Comparison of ENCODE assay signal across 12 cellular contexts in the genomic region with DNA sequence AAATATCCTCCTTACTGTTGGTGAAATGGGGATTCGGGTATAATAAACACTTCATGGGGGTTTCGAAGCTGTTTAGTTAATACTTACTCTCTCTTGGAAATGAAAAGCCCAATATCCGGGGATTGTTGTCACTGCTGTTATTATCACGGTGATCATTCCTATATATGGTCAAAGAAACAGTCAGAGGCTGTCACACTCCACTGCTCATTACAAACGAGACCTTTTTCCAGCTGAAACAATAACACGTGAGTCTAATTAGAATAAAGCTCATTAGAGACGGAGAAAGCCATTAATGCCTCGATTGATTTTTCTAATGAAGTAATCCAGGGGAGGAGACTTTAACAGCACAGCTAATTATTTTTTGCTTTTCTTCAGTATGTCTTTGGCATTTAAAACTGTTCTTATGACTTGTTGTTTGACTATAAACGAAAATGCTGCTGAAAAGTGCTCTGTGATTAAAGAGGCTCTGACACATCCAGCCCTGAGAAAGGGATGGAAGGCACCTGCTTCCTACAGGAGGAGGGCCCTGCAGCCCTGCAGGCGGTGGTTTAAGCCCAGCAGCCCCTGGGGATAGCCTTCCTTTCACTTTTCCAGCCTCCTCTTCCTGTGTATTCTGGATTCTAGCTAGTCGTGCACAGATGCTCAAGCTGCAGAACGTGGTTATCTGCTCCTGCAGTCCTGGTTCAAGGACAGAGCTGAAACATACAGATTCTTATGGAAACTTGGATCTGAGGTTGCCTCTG.
A peak's percentile ranks its signal among the peaks of the same experiment; 100 is the strongest.
DNase-seq lines count a peak whose midpoint lies in the region; ATAC-seq and TF ChIP-seq lines count a peak whose summit lies in the region.
"Had no signal": no experiment of that assay in that cellular context is flagged by ENCODE, and none has a peak within 500 bp of the region (broad histone marks: within the 10 kb centered on the region; RNA-seq: fewer than 3 reads in every experiment).

No MANE protein-coding gene starts in this region.

- TF ChIP-seq CTCF in neural cell (IDR thresholded peaks at IDR 0.05; ENCODE audit: poor library complexity, severe bottlenecking) = no peak

- DNase-seq in DMS53 (lab: John Stamatoyannopoulos, UW) (peak; percentile 53), NCI-H2171 treated with DMSO at 0.1 percent for 48 hours (lab: John Stamatoyannopoulos, UW) (peak; percentile 76), HCEC 1CT (no peak), NCI-H1930 (lab: John Stamatoyannopoulos, UW) (no peak), iPS-NIHi11 (ENCODE audit: low spot score) (no peak)
- DNase-seq: activated gamma-delta T cell; CD4-positive, CD25-positive, alpha-beta regulatory T cell; effector CD8-positive, alpha-beta T cell; kidney glomerular epithelial cell had no signal

- no peaks in the 10 kb centered on the region for H3K79me2 ChIP-seq in neural cell (replicated peaks; ENCODE audit: insufficient read depth, low read length)

- H3K9ac ChIP-seq in duodenal mucosa (ENCODE audit: low read depth in 1 of 2, low read length in 2 of 2) = no peak overlapping the region
- H3K9ac ChIP-seq in neural cell (ENCODE audit: low read length) = peak overlapping the region; percentile 59

- no peaks in the 10 kb centered on the region for H3K4me1 ChIP-seq in duodenal mucosa (ENCODE audit: control insufficient read depth in 1 of 2, insufficient read depth in 2 of 2, low read length in 2 of 2)

- H3K4me3 ChIP-seq in duodenal mucosa (ENCODE audit: low read depth in 1 of 2, low read length in 2 of 2) = no peak overlapping the region
- H3K4me3 ChIP-seq in neural cell (ENCODE audit: low read length) = peak overlapping the region; percentile 50

- H3F3A ChIP-seq in neural cell (ENCODE audit: insufficient read depth, low read length, poor library complexity, severe bottlenecking) = no peaks in the 10 kb centered on the region

- no peak for TF ChIP-seq EP300 in neural cell (conservative IDR thresholded peaks at IDR 0.05; ENCODE audit: poor library complexity, severe bottlenecking)

- H3K9me2 ChIP-seq in neural cell (ENCODE audit: insufficient read depth, low read length) = no peaks in the 10 kb centered on the region

- H3K27ac ChIP-seq in duodenal mucosa (ENCODE audit: low read depth, low read length) (peak overlapping the region; percentile 51), neural cell (ENCODE audit: low read length) (peak overlapping the region; percentile 70)

- no peak for ATAC-seq in HG02938 (IDR thresholded peaks at IDR 0.05; ENCODE audit: unreplicated experiment)

- no peaks in the 10 kb centered on the region for H3K27me3 ChIP-seq in duodenal mucosa (ENCODE audit: control insufficient read depth in 1 of 2, insufficient read depth in 2 of 2, low read length in 2 of 2)
- H3K27me3 ChIP-seq in neural cell (ENCODE audit: insufficient read depth, low read depth, low read length) = no peaks in the 10 kb centered on the region

- no peaks in the 10 kb centered on the region for H4K20me1 ChIP-seq in neural cell (ENCODE audit: insufficient read depth)

- H3K36me3 ChIP-seq in duodenal mucosa (ENCODE audit: control insufficient read depth in 1 of 2, insufficient read depth in 2 of 2, low read length in 2 of 2) (no peaks in the 10 kb centered on the region), neural cell (ENCODE audit: insufficient read depth, low read length) (no peaks in the 10 kb centered on the region)

- no peak for TF ChIP-seq RAD21 in neural cell (conservative IDR thresholded peaks at IDR 0.05)

- peak overlapping the region; percentile 48 for H3K4me2 ChIP-seq in neural cell (ENCODE audit: low read length)

- H3K9me3 ChIP-seq in duodenal mucosa (ENCODE audit: control insufficient read depth in 1 of 2, low read length in 2 of 2) = no peaks in the 10 kb centered on the region
- no peaks in the 10 kb centered on the region for H3K9me3 ChIP-seq in neural cell (ENCODE audit: low read length)

- H2AFZ ChIP-seq in neural cell (ENCODE audit: low read depth, low read length) = no peak overlapping the region

TF ChIP-seq in neural cell, 6 proteins besides CTCF, POLR2A, EP300 and RAD21:
- TF ChIP-seq POLR2AphosphoS5 (IDR thresholded peaks at IDR 0.05) = no peak
- TF ChIP-seq MXI1 (conservative IDR thresholded peaks at IDR 0.05; ENCODE audit: poor library complexity, severe bottlenecking) = no peak
- no peak for TF ChIP-seq TAF1 (IDR thresholded peaks at IDR 0.05; ENCODE audit: low read depth)
- no peak for TF ChIP-seq SMC3 (conservative IDR thresholded peaks at IDR 0.05; ENCODE audit: poor library complexity)
- TF ChIP-seq, protein P1, sequence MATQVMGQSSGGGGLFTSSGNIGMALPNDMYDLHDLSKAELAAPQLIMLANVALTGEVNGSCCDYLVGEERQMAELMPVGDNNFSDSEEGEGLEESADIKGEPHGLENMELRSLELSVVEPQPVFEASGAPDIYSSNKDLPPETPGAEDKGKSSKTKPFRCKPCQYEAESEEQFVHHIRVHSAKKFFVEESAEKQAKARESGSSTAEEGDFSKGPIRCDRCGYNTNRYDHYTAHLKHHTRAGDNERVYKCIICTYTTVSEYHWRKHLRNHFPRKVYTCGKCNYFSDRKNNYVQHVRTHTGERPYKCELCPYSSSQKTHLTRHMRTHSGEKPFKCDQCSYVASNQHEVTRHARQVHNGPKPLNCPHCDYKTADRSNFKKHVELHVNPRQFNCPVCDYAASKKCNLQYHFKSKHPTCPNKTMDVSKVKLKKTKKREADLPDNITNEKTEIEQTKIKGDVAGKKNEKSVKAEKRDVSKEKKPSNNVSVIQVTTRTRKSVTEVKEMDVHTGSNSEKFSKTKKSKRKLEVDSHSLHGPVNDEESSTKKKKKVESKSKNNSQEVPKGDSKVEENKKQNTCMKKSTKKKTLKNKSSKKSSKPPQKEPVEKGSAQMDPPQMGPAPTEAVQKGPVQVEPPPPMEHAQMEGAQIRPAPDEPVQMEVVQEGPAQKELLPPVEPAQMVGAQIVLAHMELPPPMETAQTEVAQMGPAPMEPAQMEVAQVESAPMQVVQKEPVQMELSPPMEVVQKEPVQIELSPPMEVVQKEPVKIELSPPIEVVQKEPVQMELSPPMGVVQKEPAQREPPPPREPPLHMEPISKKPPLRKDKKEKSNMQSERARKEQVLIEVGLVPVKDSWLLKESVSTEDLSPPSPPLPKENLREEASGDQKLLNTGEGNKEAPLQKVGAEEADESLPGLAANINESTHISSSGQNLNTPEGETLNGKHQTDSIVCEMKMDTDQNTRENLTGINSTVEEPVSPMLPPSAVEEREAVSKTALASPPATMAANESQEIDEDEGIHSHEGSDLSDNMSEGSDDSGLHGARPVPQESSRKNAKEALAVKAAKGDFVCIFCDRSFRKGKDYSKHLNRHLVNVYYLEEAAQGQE (IDR thresholded peaks at IDR 0.05; ENCODE audit: borderline replicate concordance) = no peak
- no peak for TF ChIP-seq EZH2 (IDR thresholded peaks at IDR 0.05; ENCODE audit: borderline replicate concordance, insufficient read depth, low read length, poor library complexity, severe bottlenecking)

Comparison
In these comparisons a context has a peak if more than half of its experiments do, and no peak if none do; other contexts are left out.
1. DNase-seq: peak in DMS53 (single experiment) and NCI-H2171 treated with DMSO at 0.1 percent for 48 hours (single experiment); none in HCEC 1CT (single experiment), NCI-H1930 (0 of 2) and iPS-NIHi11 (single experiment).